Comparison of ENCODE assay signal across 8 cellular contexts in genomic region chr11:107799245-107799859, GRCh38. TPM values are rescaled to one million over a fixed set of nuclear protein-coding genes. Genes with fewer than 3 reads are reported as not detected.
A peak's percentile ranks its signal among the peaks of the same experiment; 100 is the strongest.
DNase-seq lines count a peak whose midpoint lies in the region; ATAC-seq and TF ChIP-seq lines count a peak whose summit lies in the region.

No MANE protein-coding gene starts in this region.

- DNase-seq in 8988T (peak; percentile 38), NCI-H2171 (lab: John Stamatoyannopoulos, UW) (peak; percentile 9), cerebellar cortex (ENCODE audit: low spot score) (peak; percentile 68), left lobe of liver (ENCODE audit: low spot score) (peak; percentile 55)
- peak; percentile 20 for DNase-seq in activated CD4-positive, CD25-positive, alpha-beta regulatory T cell treated with anti-CD3 and anti-CD28 coated beads, Interleukin-2, amount 50 U/mL, for 16 hours (ENCODE audit: low read depth, low spot score)
- peak; percentile 16 to 58 (median 56) for DNase-seq in stimulated activated CD4-positive, alpha-beta T cell treated with anti-CD3 and anti-CD28 coated beads, TNF-alpha, amount 100 ng/mL, for 24 hours (ENCODE audit: low read depth in 3 of 3)

- peak; percentile 83 for ATAC-seq in HG02870 (IDR thresholded peaks at IDR 0.05; ENCODE audit: unreplicated experiment)
- ATAC-seq in left lobe of liver: peak; percentile 95

- TF ChIP-seq CTCF in GM12874 (IDR thresholded peaks at IDR 0.05; ENCODE audit: insufficient read depth, low read depth, low read length): peak; percentile 90

RNA-seq across cellular contexts. Expression of gene SLC35F2, which starts 59.2 kb away (rescaled TPM):
- total RNA-seq in left lobe of liver: 0.78 TPM

Comparison
In these comparisons a context has a peak if more than half of its experiments do, and no peak if none do; other contexts are left out.
1. Peak in every context shown above with its lines: DNase-seq and ATAC-seq.
2. DNase-seq: peak in every context shown above with its lines; median percentile 68 in cerebellar cortex; 56 in stimulated activated CD4-positive, alpha-beta T cell treated with anti-CD3 and anti-CD28 coated beads, TNF-alpha, amount 100 ng/mL, for 24 hours; 55 in left lobe of liver; 38 in 8988T; 20 in activated CD4-positive, CD25-positive, alpha-beta regulatory T cell treated with anti-CD3 and anti-CD28 coated beads, Interleukin-2, amount 50 U/mL, for 16 hours; 9 in NCI-H2171.